9 cellular contexts compared by ENCODE assay signal in the genomic region with DNA sequence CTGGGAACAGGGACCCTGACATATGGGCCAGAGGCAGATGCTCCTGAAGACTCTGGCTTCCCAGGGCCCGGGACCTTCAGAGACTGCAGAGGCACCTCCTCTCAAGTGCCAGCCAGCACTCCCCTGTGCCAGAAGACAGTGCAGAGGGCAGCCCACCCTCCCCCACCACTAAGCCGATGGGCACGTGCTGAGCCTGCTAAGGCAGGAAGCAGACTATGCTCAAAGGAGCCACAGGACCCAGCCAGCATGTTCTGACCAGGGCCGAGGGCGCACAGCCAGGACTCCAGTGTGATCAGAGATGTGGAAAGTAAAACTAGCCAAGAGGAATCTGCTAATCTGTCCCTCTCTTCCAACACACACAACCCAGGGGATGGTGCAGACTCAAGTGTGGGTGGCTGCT. TPM values are rescaled to one million over a fixed set of nuclear protein-coding genes. Genes with fewer than 3 reads are reported as not detected.
"Had no signal": no experiment of that assay in that cellular context is flagged by ENCODE, and none has a peak within 500 bp of the region (broad histone marks: within the 10 kb centered on the region; RNA-seq: fewer than 3 reads in every experiment).

No MANE protein-coding gene starts in this region.

- H3K9me3 ChIP-seq: tibial nerve, vagina had no signal

- H3K27ac ChIP-seq: esophagus muscularis mucosa, tibial nerve, vagina had no signal

- DNase-seq: activated CD4-positive, alpha-beta T cell treated with anti-CD3 and anti-CD28 coated beads for 4 hours; activated CD8-positive, alpha-beta T cell treated with anti-CD3 and anti-CD28 coated beads for 36 hours; activated naive CD4-positive, alpha-beta T cell treated with anti-CD3 and anti-CD28 coated beads, Interleukin-2, amount 10 ng/mL, durations not matched to agents 7 days and 5 days; hippocampal formation; nephron progenitor cell; stimulated activated CD4-positive, alpha-beta T cell treated with anti-CD3 and anti-CD28 coated beads, Interleukin-1b, Interleukin-23, amount 100 ng/mL, for 48 hours had no signal

- H3K4me1 ChIP-seq: esophagus muscularis mucosa, tibial nerve, vagina had no signal

- H3K36me3 ChIP-seq: esophagus muscularis mucosa, tibial nerve, vagina had no signal

- H3K4me3 ChIP-seq: esophagus muscularis mucosa, tibial nerve, vagina had no signal

- H3K27me3 ChIP-seq: tibial nerve, vagina had no signal

RNA-seq across cellular contexts. Expression of a gene that starts 29.8 kb away (rescaled TPM):
- total RNA-seq: activated CD8-positive, alpha-beta T cell treated with anti-CD3 and anti-CD28 coated beads for 36 hours had no signal
